In genomic region chr6:52050051-52050405, GRCh38 we compare ENCODE assay signal across 15 cellular contexts. TPM values are rescaled to one million over a fixed set of nuclear protein-coding genes. Genes with fewer than 3 reads are reported as not detected.
DNase-seq lines count a peak whose midpoint lies in the region; ATAC-seq and TF ChIP-seq lines count a peak whose summit lies in the region.
"Had no signal": no experiment of that assay in that cellular context is flagged by ENCODE, and none has a peak within 500 bp of the region (broad histone marks: within the 10 kb centered on the region; RNA-seq: fewer than 3 reads in every experiment).

No MANE protein-coding gene starts in this region.

- H3K4me1 Mint-ChIP-seq in endodermal cell (peaks cover 2% of the 10 kb centered on the region), GM23338 (peaks cover 8% of the 10 kb centered on the region)
- H3K4me1 Mint-ChIP-seq: CD4-positive, alpha-beta memory T cell had no signal

- TF ChIP-seq CTCF in endodermal cell (conservative IDR thresholded peaks at IDR 0.05) (no peak), GM23338 (conservative IDR thresholded peaks at IDR 0.05; ENCODE audit: low read depth in 2 of 2) (no peak)

- H2AK5ac ChIP-seq in neuronal stem cell (ENCODE audit: low read depth, low read length), result no peak overlapping the region

- no peaks in the 10 kb centered on the region for H3K9me2 ChIP-seq in GM23338 (ENCODE audit: insufficient read depth)

- H3K27me3 Mint-ChIP-seq in endodermal cell (ENCODE audit: insufficient read depth) (no peaks in the 10 kb centered on the region), GM23338 (ENCODE audit: insufficient read depth, low read depth, poor library complexity) (peaks cover 3% of the 10 kb centered on the region)

- H3K79me2 ChIP-seq in GM23338 (replicated peaks; ENCODE audit: insufficient read depth), result no peaks in the 10 kb centered on the region

- H3K4me3 Mint-ChIP-seq in endodermal cell (no peak overlapping the region), GM23338 (no peak overlapping the region)
- H3K4me3 Mint-ChIP-seq: CD4-positive, alpha-beta memory T cell; HFFc6 had no signal

- no peak overlapping the region for H3K14ac ChIP-seq in neuronal stem cell (ENCODE audit: low read length)

- no peak overlapping the region for H2BK15ac ChIP-seq in neuronal stem cell (ENCODE audit: low read length)

- H3K4me2 ChIP-seq in neuronal stem cell (ENCODE audit: insufficient read depth, low read length, poor library complexity, severe bottlenecking) (no peak overlapping the region), GM23338 (no peak overlapping the region)

- H3F3A ChIP-seq in GM23338 (replicated peaks; ENCODE audit: low read depth), result no peaks in the 10 kb centered on the region

- H3K9me3 ChIP-seq in SK-N-MC (ENCODE audit: low read depth, low read length), result no peaks in the 10 kb centered on the region
- no peaks in the 10 kb centered on the region for H3K9me3 ChIP-seq in endodermal cell (ENCODE audit: control insufficient read depth, low read length)
- no peaks in the 10 kb centered on the region for H3K9me3 ChIP-seq in neuronal stem cell (replicated peaks in 1 of 2; ENCODE audit: control insufficient read depth in 2 of 2, insufficient read depth in 1 of 2, low read depth in 1 of 2, low read length in 2 of 2)
- H3K9me3 ChIP-seq: HAP-1 had no signal

- 71 to 100% methylated on average over 1 to 7 of the region's 7 CpGs for WGBS in endodermal cell (ENCODE audit: insufficient coverage in 1 of 2, insufficient read length in 1 of 2), 2 experiments
- no CpG with 5 or more reads among the region's 7 CpGs for WGBS in neuronal stem cell (ENCODE audit: extremely low coverage in 2 of 2, insufficient read length in 2 of 2, insufficient replicate concordance in 1 of 2), 2 donors

- no peak overlapping the region for H2BK5ac ChIP-seq in neuronal stem cell (ENCODE audit: low read length)

- H3K27ac ChIP-seq in SK-N-MC (peak overlapping the region; percentile 73), endodermal cell (ENCODE audit: low read depth, low read length) (no peak overlapping the region), neuronal stem cell (replicated peaks; ENCODE audit: low read length) (no peak overlapping the region), GM23338 (ENCODE audit: low read depth) (no peak overlapping the region)
- H3K27ac ChIP-seq: GM23248 had no signal

- H2BK120ac ChIP-seq in neuronal stem cell (ENCODE audit: low read depth, low read length), result no peak overlapping the region

- no peak overlapping the region for H2BK12ac ChIP-seq in neuronal stem cell (ENCODE audit: low read length)

- no peak for ATAC-seq in GM23338

- H3K9ac ChIP-seq in SK-N-MC (ENCODE audit: insufficient read length) (peak overlapping the region; percentile 24), endodermal cell (ENCODE audit: extremely low read depth, low read length, poor library complexity, severe bottlenecking) (no peak overlapping the region), neuronal stem cell (ENCODE audit: low read depth, low read length, poor library complexity) (no peak overlapping the region)
- H3K9ac ChIP-seq: GM23248 had no signal

- H2AFZ ChIP-seq in neuronal stem cell (ENCODE audit: low read length), result no peak overlapping the region
- no peak overlapping the region for H2AFZ ChIP-seq in GM23338
- H2AFZ ChIP-seq: GM23248 had no signal

- no peak overlapping the region for H4K8ac ChIP-seq in neuronal stem cell (ENCODE audit: low read depth, low read length)

- no peaks in the 10 kb centered on the region for H3K4me1 ChIP-seq in endodermal cell (ENCODE audit: control insufficient read depth, insufficient read depth, low read length)
- H3K4me1 ChIP-seq in neuronal stem cell (ENCODE audit: control insufficient read depth in 2 of 2, insufficient read depth in 1 of 2, low read depth in 1 of 2, low read length in 2 of 2), result no peaks in the 10 kb centered on the region
- H3K4me1 ChIP-seq in GM23338 (ENCODE audit: insufficient read depth), result no peaks in the 10 kb centered on the region
- H3K4me1 ChIP-seq: HAP-1 had no signal

- no peaks in the 10 kb centered on the region for H3K27me3 ChIP-seq in endodermal cell (ENCODE audit: control insufficient read depth, insufficient read depth, low read length, poor library complexity, severe bottlenecking)
- no peaks in the 10 kb centered on the region for H3K27me3 ChIP-seq in neuronal stem cell (ENCODE audit: control insufficient read depth in 3 of 3, insufficient read depth in 3 of 3, low read depth in 1 of 3, low read length in 3 of 3)
- no peaks in the 10 kb centered on the region for H3K27me3 ChIP-seq in GM23338 (ENCODE audit: insufficient read depth)

- H3K9me3 Mint-ChIP-seq in endodermal cell (no peaks in the 10 kb centered on the region), GM23338 (no peaks in the 10 kb centered on the region)
- H3K9me3 Mint-ChIP-seq: CD4-positive, alpha-beta memory T cell; HFFc6 had no signal

- H3K36me3 Mint-ChIP-seq in endodermal cell (ENCODE audit: low read depth) (no peaks in the 10 kb centered on the region), GM23338 (ENCODE audit: low read depth) (no peaks in the 10 kb centered on the region)
- H3K36me3 Mint-ChIP-seq: CD4-positive, alpha-beta memory T cell had no signal

- no peak overlapping the region for H3K23ac ChIP-seq in neuronal stem cell (ENCODE audit: low read depth, low read length, poor library complexity)

- no peak overlapping the region for H3K18ac ChIP-seq in neuronal stem cell (ENCODE audit: low read length)

- H3K4ac ChIP-seq in neuronal stem cell (ENCODE audit: low read length), result no peak overlapping the region

- H3K27ac Mint-ChIP-seq in endodermal cell, result no peak overlapping the region
- H3K27ac Mint-ChIP-seq in GM23338, result no peak overlapping the region
- H3K27ac Mint-ChIP-seq: CD4-positive, alpha-beta memory T cell; HFFc6 had no signal

- DNase-seq in NCI-H82 (lab: John Stamatoyannopoulos, UW) (peak; percentile 77), SK-N-MC (ENCODE audit: low read depth, low spot score) (no peak), endodermal cell (peak; percentile 49), A172 (ENCODE audit: low spot score) (no peak), DMS153 (lab: John Stamatoyannopoulos, UW) (no peak), neuronal stem cell (ENCODE audit: low spot score) (no peak), GM23338 (ENCODE audit: low spot score) (no peak)
- DNase-seq: C1 segment of cervical spinal cord, GDM1 had no signal

- H4K20me1 ChIP-seq in GM23338 (replicated peaks; ENCODE audit: insufficient read depth), result no peaks in the 10 kb centered on the region

- no peak overlapping the region for H4K91ac ChIP-seq in neuronal stem cell (ENCODE audit: low read depth, low read length, poor library complexity)

- no peaks in the 10 kb centered on the region for H3K79me1 ChIP-seq in neuronal stem cell (ENCODE audit: low read depth, low read length)

- H3K36me3 ChIP-seq in SK-N-MC (ENCODE audit: insufficient read depth, low read length) (no peaks in the 10 kb centered on the region), endodermal cell (ENCODE audit: control insufficient read depth, insufficient read depth, low read length) (no peaks in the 10 kb centered on the region), neuronal stem cell (replicated peaks in 1 of 2; ENCODE audit: control insufficient read depth in 2 of 2, insufficient read depth in 2 of 2, low read length in 2 of 2) (no peaks in the 10 kb centered on the region), GM23338 (ENCODE audit: insufficient read depth) (no peaks in the 10 kb centered on the region)
- H3K36me3 ChIP-seq: HAP-1 had no signal

- H3K4me3 ChIP-seq in SK-N-MC, result peak overlapping the region; percentile 15; the same call in 1 of the 2 replicates
- no peak overlapping the region for H3K4me3 ChIP-seq in endodermal cell (ENCODE audit: low read length)
- no peak overlapping the region for H3K4me3 ChIP-seq in neuronal stem cell (ENCODE audit: low read length in 2 of 2)
- no peak overlapping the region for H3K4me3 ChIP-seq in GM23338
- H3K4me3 ChIP-seq: GM12878, GM23248, HAP-1 had no signal

TF ChIP-seq in GM23338, 12 proteins besides CTCF, POLR2A, EP300 and RAD21 (continues in another document):
- TF ChIP-seq JUNB (IDR thresholded peaks at IDR 0.05; ENCODE audit: unreplicated experiment) (no peak), REST (IDR thresholded peaks at IDR 0.05; ENCODE audit: unreplicated experiment) (no peak)

RNA-seq across cellular contexts. Expression of gene PKHD1, which starts 37.4 kb away (rescaled TPM):
- under 1 TPM; 0.20 TPM for total RNA-seq in endodermal cell
- polyA plus RNA-seq in endodermal cell (2013, experiment 1 of 2), result 0.14 TPM
- 0.12 TPM for polyA plus RNA-seq in endodermal cell (2013, experiment 2 of 2)
- total RNA-seq in A172 (2014; rRNA removed; shearing (Covaris generic)), result not detected in 2 replicates
- 0.01 TPM for polyA plus RNA-seq in neuronal stem cell (2013, experiment 1 of 2)
- polyA plus RNA-seq in neuronal stem cell (2013, experiment 2 of 2), result 0.01 TPM
- 0.04 and 0.07 TPM in 2 replicates for total RNA-seq in GM23338 (2014; rRNA removed; shearing (Covaris generic))
- 0.02 and 0.03 TPM in 2 replicates for polyA plus RNA-seq in GM23338 (2016; fragmentation: Nextera tagmentation; extraction: Ambion mirVana)
- total RNA-seq: CD4-positive, alpha-beta memory T cell; GM23248; HFFc6 had no signal
- polyA plus RNA-seq: BJ; CD4-positive, alpha-beta memory T cell; GM23248 had no signal

Comparison
In these comparisons a context has a peak if more than half of its experiments do, and no peak if none do; other contexts are left out.
1. DNase-seq: peak in NCI-H82 (single experiment) and endodermal cell (single experiment); none in SK-N-MC (single experiment), A172 (single experiment), DMS153 (single experiment), neuronal stem cell (single experiment) and GM23338 (single experiment).